Comparison of ENCODE assay signal across 8 cellular contexts in genomic region chr2:235669269-235669831, GRCh38.
A peak's percentile ranks its signal among the peaks of the same experiment; 100 is the strongest.
DNase-seq lines count a peak whose midpoint lies in the region; ATAC-seq and TF ChIP-seq lines count a peak whose summit lies in the region.

No MANE protein-coding gene starts in this region.

- no peak overlapping the region for H3K9ac ChIP-seq in iPS-20b (ENCODE audit: low read depth, low read length)

- H3K27me3 ChIP-seq in iPS-20b (ENCODE audit: insufficient read depth, low read length): peaks cover 24% of the 10 kb centered on the region
- H3K27me3 ChIP-seq in gastrocnemius medialis: no peaks in the 10 kb centered on the region

- no peak for TF ChIP-seq POLR2A in gastrocnemius medialis (IDR thresholded peaks at IDR 0.05)

- H3K4me3 ChIP-seq in iPS-20b (ENCODE audit: low read length): peak overlapping the region; percentile 44; the same call in 1 of the 2 replicates
- H3K4me3 ChIP-seq in gastrocnemius medialis: peak overlapping the region; percentile 38 to 49 (median 46)

- H3K4me1 ChIP-seq in iPS-20b (ENCODE audit: insufficient read depth, low read length) (peaks cover 27% of the 10 kb centered on the region), gastrocnemius medialis (peaks cover 14 to 22% of the 10 kb centered on the region in 2 donors)

- ATAC-seq in SK-N-SH treated with all-trans-retinoic acid at 6 μM for 48 hours: peak; percentile 54
- peak; percentile 64 to 66 for ATAC-seq in gastrocnemius medialis

- H3K9me3 ChIP-seq in iPS-20b (ENCODE audit: insufficient read depth, low read depth, low read length) (no peaks in the 10 kb centered on the region), gastrocnemius medialis (no peaks in the 10 kb centered on the region)

- peak in 1 of 5 experiments; percentile 26 for TF ChIP-seq CTCF in gastrocnemius medialis (IDR thresholded peaks at IDR 0.05 in 4 of 5, conservative IDR thresholded peaks at IDR 0.05 in 1 of 5)
- no peak for TF ChIP-seq CTCF in GM10266 (IDR thresholded peaks at IDR 0.05; ENCODE audit: control insufficient read depth, insufficient read depth, low read depth, missing control alignments)

- DNase-seq in C1 segment of cervical spinal cord (lab: John Stamatoyannopoulos, UW): peak in 11 of 14 donors; percentile 32 to 79 (median 50)
- peak; percentile 62 for DNase-seq in HuH-7 (ENCODE audit: low spot score)
- peak in 51 of 61 donors; percentile 32 to 85 (median 62) for DNase-seq in caudate nucleus (lab: John Stamatoyannopoulos, UW)
- peak; percentile 33 to 58 for DNase-seq in gastrocnemius medialis
- DNase-seq in GM10266 (ENCODE audit: extremely low spot score): no peak
- DNase-seq in RPMI8226: no peak

- H3K36me3 ChIP-seq in iPS-20b (ENCODE audit: insufficient read depth, low read depth, low read length): no peaks in the 10 kb centered on the region
- no peaks in the 10 kb centered on the region for H3K36me3 ChIP-seq in gastrocnemius medialis

- H3K27ac ChIP-seq in caudate nucleus (ENCODE audit: low read depth, low read length) (no peak overlapping the region), iPS-20b (ENCODE audit: low read length) (no peak overlapping the region), gastrocnemius medialis (no peak overlapping the region)

- intact Hi-C loops in gastrocnemius medialis (cut with DNase I; ENCODE audit: low total_unique reads): loop anchor here (5.0 kb wide), 1 partner anchor 177 kb away; the partner anchor contains the start of gene AGAP1

- in situ Hi-C loops in gastrocnemius medialis (cut with MboI; ENCODE audit: low sequenced_read_pairs in 4 of 4): no loop called here

TF ChIP-seq in SK-N-SH treated with all-trans-retinoic acid at 6 μM for 48 hours, 23 proteins besides CTCF, POLR2A, EP300 and RAD21:
- TF ChIP-seq TCF4 (CRISPR knock-in tag; IDR thresholded peaks at IDR 0.05; ENCODE audit: borderline replicate concordance) (no peak), PATZ1 (CRISPR knock-in tag; IDR thresholded peaks at IDR 0.05; ENCODE audit: borderline replicate concordance) (no peak), ISL1 (CRISPR knock-in tag; IDR thresholded peaks at IDR 0.05) (no peak), ZNF70 (CRISPR knock-in tag; IDR thresholded peaks at IDR 0.05) (no peak), RARB (CRISPR knock-in tag; IDR thresholded peaks at IDR 0.05) (no peak), CREB5 (CRISPR knock-in tag; IDR thresholded peaks at IDR 0.05; ENCODE audit: low read depth) (no peak), OSR1 (CRISPR knock-in tag; IDR thresholded peaks at IDR 0.05) (no peak), ZNF8 (CRISPR knock-in tag; IDR thresholded peaks at IDR 0.05) (no peak), BACH2 (CRISPR knock-in tag; IDR thresholded peaks at IDR 0.05; ENCODE audit: borderline replicate concordance) (no peak), ARNTL (CRISPR knock-in tag; IDR thresholded peaks at IDR 0.05; ENCODE audit: borderline replicate concordance, low read depth) (no peak), TSHZ2 (CRISPR knock-in tag; IDR thresholded peaks at IDR 0.05) (no peak), ZC3H10 (CRISPR knock-in tag; IDR thresholded peaks at IDR 0.05) (no peak), ZFP30 (CRISPR knock-in tag; IDR thresholded peaks at IDR 0.05) (no peak), TOX (CRISPR knock-in tag; IDR thresholded peaks at IDR 0.05; ENCODE audit: borderline replicate concordance) (no peak), CSRNP3 (CRISPR knock-in tag; IDR thresholded peaks at IDR 0.05) (no peak)

Comparison
In these comparisons a context has a peak if more than half of its experiments do, and no peak if none do; other contexts are left out.
1. DNase-seq: peak in C1 segment of cervical spinal cord (11 of 14), HuH-7 (single experiment), caudate nucleus (51 of 61) and gastrocnemius medialis (2 of 2); none in GM10266 (single experiment) and RPMI8226 (single experiment).